In genomic region chr13:80307401-80307987, GRCh38 we compare ENCODE assay signal across 26 cellular contexts. TPM values are rescaled to one million over a fixed set of nuclear protein-coding genes. Genes with fewer than 3 reads are reported as not detected.
A peak's percentile ranks its signal among the peaks of the same experiment; 100 is the strongest.
DNase-seq lines count a peak whose midpoint lies in the region; TF ChIP-seq lines count a peak whose summit lies in the region.
"Had no signal": no experiment of that assay in that cellular context is flagged by ENCODE, and none has a peak within 500 bp of the region (broad histone marks: within the 10 kb centered on the region; RNA-seq: fewer than 3 reads in every experiment).

No MANE protein-coding gene starts in this region.

- TF ChIP-seq EP300 in SK-N-SH (IDR thresholded peaks at IDR 0.05; ENCODE audit: borderline replicate concordance in 1 of 2, low read depth in 1 of 2, low read length in 1 of 2): no peak

- no peak for TF ChIP-seq CTCF in SK-N-SH (IDR thresholded peaks at IDR 0.05)

- no peak overlapping the region for H3K27ac Mint-ChIP-seq in activated CD4-positive, alpha-beta T cell treated with anti-CD3 and anti-CD28 coated beads, Interleukin-2, amount 10 ng/mL, durations not matched to agents 24 days and 14 days
- H3K27ac Mint-ChIP-seq in activated CD4-positive, alpha-beta T cell treated with anti-CD3 and anti-CD28 coated beads, Interleukin-2, amount 10 ng/mL, durations not matched to agents 7 days and 5 days: no peak overlapping the region
- H3K27ac Mint-ChIP-seq: activated T-cell treated with anti-CD3 and anti-CD28 coated beads, Interleukin-2, amount 50 U/mL, for 72 hours; HFFc6; stimulated activated naive B cell treated with anti-CD40 and anti-IgM and Interleukin-4, amounts not matched to agents 10 μg/mL and 1 μg/mL and 100 μg/mL, for 72 hours; T-cell had no signal

- H4K8ac ChIP-seq in mesenchymal stem cell (ENCODE audit: low read length): no peak overlapping the region

- peaks cover 8% of the 10 kb centered on the region for H3F3A ChIP-seq in SK-N-SH (replicated peaks; ENCODE audit: insufficient read depth)

- H3K9ac ChIP-seq in SK-N-SH (no peak overlapping the region), mesenchymal stem cell (ENCODE audit: low read length) (peak overlapping the region; percentile 81), stomach smooth muscle (ENCODE audit: low read length in 2 of 2) (peak overlapping the region; percentile 27 to 58)

- no peaks in the 10 kb centered on the region for H3K27me3 Mint-ChIP-seq in activated CD4-positive, alpha-beta T cell treated with anti-CD3 and anti-CD28 coated beads, Interleukin-2, amount 10 ng/mL, durations not matched to agents 24 days and 14 days
- no peaks in the 10 kb centered on the region for H3K27me3 Mint-ChIP-seq in activated CD4-positive, alpha-beta T cell treated with anti-CD3 and anti-CD28 coated beads, Interleukin-2, amount 10 ng/mL, durations not matched to agents 7 days and 5 days
- H3K27me3 Mint-ChIP-seq: central memory CD8-positive, alpha-beta T cell; stimulated activated naive B cell treated with anti-CD40 and anti-IgM and Interleukin-4, amounts not matched to agents 10 μg/mL and 1 μg/mL and 100 μg/mL, for 72 hours; T-cell had no signal

- peak; percentile 42 for DNase-seq in activated CD4-positive, alpha-beta T cell treated with anti-CD3 and anti-CD28 coated beads, Interleukin-2, amount 10 ng/mL, durations not matched to agents 24 days and 14 days
- DNase-seq in activated CD4-positive, alpha-beta T cell treated with anti-CD3 and anti-CD28 coated beads, Interleukin-2, amount 10 ng/mL, durations not matched to agents 7 days and 5 days: no peak
- DNase-seq in SK-N-SH (no peak), mesenchymal stem cell (no peak), NCI-H2227 (lab: John Stamatoyannopoulos, UW; ENCODE audit: unreplicated experiment) (no peak), inferior parietal cortex (ENCODE audit: extremely low spot score) (no peak)
- no peak for DNase-seq in stimulated activated CD4-positive, alpha-beta T cell treated with anti-CD3 and anti-CD28 coated beads, Interleukin-2, amount 100 ng/mL, for 24 hours
- DNase-seq: activated naive CD4-positive, alpha-beta T cell treated with anti-CD3 and anti-CD28 coated beads, Interleukin-2, amount 50 U/mL, for 16 hours; activated T-cell treated with anti-CD3 and anti-CD28 coated beads, Interleukin-2, amount 50 U/mL, for 72 hours; DMS79; HFFc6; KBM-7; left colon; midbrain; NCI-H187; NCI-H2227 treated with DMSO at 0.1 percent for 48 hours; SHP77 treated with DMSO at 0.1 percent for 48 hours; small intestine; stimulated activated CD4-positive, alpha-beta T cell treated with anti-CD3 and anti-CD28 coated beads, Interleukin-2, amount 100 ng/mL, for 48 hours; stimulated activated naive B cell treated with anti-CD40 and anti-IgM and Interleukin-4, amounts not matched to agents 10 μg/mL and 1 μg/mL and 100 μg/mL, for 72 hours; T-cell; thyroid gland had no signal

- H3K4me3 ChIP-seq in SK-N-SH (ENCODE audit: low read depth in 2 of 2, low read length in 1 of 2) (no peak overlapping the region), mesenchymal stem cell (ENCODE audit: insufficient read depth in 1 of 2, low read depth in 1 of 2, low read length in 2 of 2) (peak overlapping the region in 1 of 2 experiments; percentile 61), stomach smooth muscle (ENCODE audit: low read length in 2 of 2) (peak overlapping the region; percentile 50 to 55)
- H3K4me3 ChIP-seq: thyroid gland had no signal

- H4K20me1 ChIP-seq in SK-N-SH (ENCODE audit: insufficient read depth): no peaks in the 10 kb centered on the region

- H3K27me3 ChIP-seq in SK-N-SH (ENCODE audit: insufficient read depth): no peaks in the 10 kb centered on the region
- no peaks in the 10 kb centered on the region for H3K27me3 ChIP-seq in mesenchymal stem cell (ENCODE audit: control insufficient read depth in 1 of 2, insufficient read depth in 1 of 2, low read length in 2 of 2)
- H3K27me3 ChIP-seq in stomach smooth muscle (ENCODE audit: control insufficient read depth in 1 of 2, insufficient read depth in 2 of 2, low read length in 2 of 2): no peaks in the 10 kb centered on the region
- H3K27me3 ChIP-seq: ascending aorta, thyroid gland had no signal

- no peak overlapping the region for H2BK120ac ChIP-seq in mesenchymal stem cell (ENCODE audit: low read depth, low read length)

- no peak overlapping the region for H3K4ac ChIP-seq in mesenchymal stem cell (ENCODE audit: low read depth in 1 of 2, low read length in 2 of 2)

- no peak overlapping the region for H3K4me3 Mint-ChIP-seq in activated CD4-positive, alpha-beta T cell treated with anti-CD3 and anti-CD28 coated beads, Interleukin-2, amount 10 ng/mL, durations not matched to agents 24 days and 14 days
- no peak overlapping the region for H3K4me3 Mint-ChIP-seq in activated CD4-positive, alpha-beta T cell treated with anti-CD3 and anti-CD28 coated beads, Interleukin-2, amount 10 ng/mL, durations not matched to agents 7 days and 5 days
- H3K4me3 Mint-ChIP-seq: activated T-cell treated with anti-CD3 and anti-CD28 coated beads, Interleukin-2, amount 50 U/mL, for 72 hours; central memory CD8-positive, alpha-beta T cell; HFFc6; stimulated activated naive B cell treated with anti-CD40 and anti-IgM and Interleukin-4, amounts not matched to agents 10 μg/mL and 1 μg/mL and 100 μg/mL, for 72 hours; T-cell had no signal

- POLR2A ChIA-PET in activated CD4-positive, alpha-beta T cell treated with anti-CD3 and anti-CD28 coated beads, Interleukin-2, amount 10 ng/mL, durations not matched to agents 7 days and 5 days (lab: Charles Lee): no interaction called here
- POLR2A ChIA-PET in SK-N-SH (lab: Yijun Ruan, JAX): no interaction called here

- H2BK12ac ChIP-seq in mesenchymal stem cell (ENCODE audit: low read length in 2 of 2): no peak overlapping the region

- intact Hi-C loops in activated CD4-positive, alpha-beta T cell treated with anti-CD3 and anti-CD28 coated beads, Interleukin-2, amount 10 ng/mL, durations not matched to agents 24 days and 14 days (cut with micrococcal nuclease): no loop called here

- CTCF ChIA-PET in activated CD4-positive, alpha-beta T cell treated with anti-CD3 and anti-CD28 coated beads, Interleukin-2, amount 10 ng/mL, durations not matched to agents 7 days and 5 days (lab: Charles Lee): no interaction called here
- CTCF ChIA-PET in SK-N-SH (lab: Yijun Ruan, JAX): no interaction called here

- 0 out of 4 replicates have a peak overlapping the region, but pooled peaks of 1 of the 2 experiments have one; percentile 56 for H3K27ac ChIP-seq in SK-N-SH (ENCODE audit: low read depth in 2 of 2, low read length in 1 of 2)
- no peak overlapping the region for H3K27ac ChIP-seq in mesenchymal stem cell (ENCODE audit: low read length, poor library complexity, severe bottlenecking)
- H3K27ac ChIP-seq in stomach smooth muscle (ENCODE audit: low read length): no peak overlapping the region
- H3K27ac ChIP-seq: 22Rv1, ascending aorta had no signal

- no peaks in the 10 kb centered on the region for H3K9me3 ChIP-seq in SK-N-SH
- H3K9me3 ChIP-seq in mesenchymal stem cell (ENCODE audit: control insufficient read depth, low read length): no peaks in the 10 kb centered on the region
- no peaks in the 10 kb centered on the region for H3K9me3 ChIP-seq in stomach smooth muscle (ENCODE audit: control insufficient read depth in 2 of 2, low read length in 2 of 2)
- H3K9me3 ChIP-seq: ascending aorta, thyroid gland had no signal

- no peak overlapping the region for H3K18ac ChIP-seq in mesenchymal stem cell (ENCODE audit: low read depth in 1 of 2, low read length in 2 of 2)

- H2BK5ac ChIP-seq in mesenchymal stem cell (ENCODE audit: low read depth, low read length, poor library complexity, severe bottlenecking): no peak overlapping the region

- no peak overlapping the region for H3K4me2 ChIP-seq in SK-N-SH
- no peak overlapping the region for H3K4me2 ChIP-seq in mesenchymal stem cell (ENCODE audit: low read length, poor library complexity, severe bottlenecking)

- no peaks in the 10 kb centered on the region for H3K9me2 ChIP-seq in SK-N-SH

- H3K79me1 ChIP-seq in mesenchymal stem cell (replicated peaks; ENCODE audit: low read length, poor library complexity, severe bottlenecking): no peaks in the 10 kb centered on the region

- H2BK15ac ChIP-seq in mesenchymal stem cell (ENCODE audit: low read depth, poor library complexity, severe bottlenecking): no peak overlapping the region

- H2AFZ ChIP-seq in SK-N-SH (ENCODE audit: low read depth) (peak overlapping the region; percentile 5; the same call in 1 of the 2 replicates), mesenchymal stem cell (ENCODE audit: low read depth, low read length) (no peak overlapping the region)

- H3K14ac ChIP-seq in mesenchymal stem cell (ENCODE audit: low read length in 2 of 2): no peak overlapping the region

- H3K4me1 Mint-ChIP-seq in activated CD4-positive, alpha-beta T cell treated with anti-CD3 and anti-CD28 coated beads, Interleukin-2, amount 10 ng/mL, durations not matched to agents 24 days and 14 days: no peaks in the 10 kb centered on the region
- no peaks in the 10 kb centered on the region for H3K4me1 Mint-ChIP-seq in activated CD4-positive, alpha-beta T cell treated with anti-CD3 and anti-CD28 coated beads, Interleukin-2, amount 10 ng/mL, durations not matched to agents 7 days and 5 days
- H3K4me1 Mint-ChIP-seq: central memory CD8-positive, alpha-beta T cell; T-cell had no signal

- 82% methylated on average over 9 of the region's 9 CpGs for WGBS in SK-N-SH (ENCODE audit: low lambda C conversion rate)
- 81% methylated on average over 6 of the region's 9 CpGs for WGBS in mesenchymal stem cell

- H3K9me3 Mint-ChIP-seq in activated CD4-positive, alpha-beta T cell treated with anti-CD3 and anti-CD28 coated beads, Interleukin-2, amount 10 ng/mL, durations not matched to agents 24 days and 14 days: no peaks in the 10 kb centered on the region
- no peaks in the 10 kb centered on the region for H3K9me3 Mint-ChIP-seq in activated CD4-positive, alpha-beta T cell treated with anti-CD3 and anti-CD28 coated beads, Interleukin-2, amount 10 ng/mL, durations not matched to agents 7 days and 5 days
- H3K9me3 Mint-ChIP-seq: activated T-cell treated with anti-CD3 and anti-CD28 coated beads, Interleukin-2, amount 50 U/mL, for 72 hours; HFFc6; stimulated activated naive B cell treated with anti-CD40 and anti-IgM and Interleukin-4, amounts not matched to agents 10 μg/mL and 1 μg/mL and 100 μg/mL, for 72 hours; T-cell had no signal

- no peak for TF ChIP-seq RAD21 in SK-N-SH (IDR thresholded peaks at IDR 0.05; ENCODE audit: low read length)

- no peaks in the 10 kb centered on the region for H3K79me2 ChIP-seq in SK-N-SH (ENCODE audit: insufficient read depth)

- no peak overlapping the region for H2AK5ac ChIP-seq in mesenchymal stem cell (ENCODE audit: low read length, severe bottlenecking)

- H4K91ac ChIP-seq in mesenchymal stem cell (ENCODE audit: low read length): no peak overlapping the region

- H3K36me3 Mint-ChIP-seq in activated CD4-positive, alpha-beta T cell treated with anti-CD3 and anti-CD28 coated beads, Interleukin-2, amount 10 ng/mL, durations not matched to agents 24 days and 14 days (ENCODE audit: low read depth): no peaks in the 10 kb centered on the region
- no peaks in the 10 kb centered on the region for H3K36me3 Mint-ChIP-seq in activated CD4-positive, alpha-beta T cell treated with anti-CD3 and anti-CD28 coated beads, Interleukin-2, amount 10 ng/mL, durations not matched to agents 7 days and 5 days (ENCODE audit: low read depth)
- H3K36me3 Mint-ChIP-seq: stimulated activated naive B cell treated with anti-CD40 and anti-IgM and Interleukin-4, amounts not matched to agents 10 μg/mL and 1 μg/mL and 100 μg/mL, for 72 hours; T-cell had no signal

- no peak overlapping the region for H3K23ac ChIP-seq in mesenchymal stem cell (ENCODE audit: low read length in 2 of 2)

- H3K4me1 ChIP-seq in SK-N-SH (ENCODE audit: control insufficient read depth in 1 of 2, insufficient read depth in 2 of 2, low read depth in 1 of 2, low read length in 1 of 2): peaks cover 0 to 16% of the 10 kb centered on the region in 2 experiments; a peak in 1 of 4 replicates
- H3K4me1 ChIP-seq in mesenchymal stem cell (ENCODE audit: control insufficient read depth, insufficient read depth, low read depth, low read length): no peaks in the 10 kb centered on the region
- H3K4me1 ChIP-seq in stomach smooth muscle (ENCODE audit: control insufficient read depth, insufficient read depth, low read length): no peaks in the 10 kb centered on the region

- no peaks in the 10 kb centered on the region for H3K36me3 ChIP-seq in SK-N-SH (replicated peaks in 1 of 2; ENCODE audit: control insufficient read depth in 1 of 2, insufficient read depth in 2 of 2, low read length in 1 of 2)
- no peaks in the 10 kb centered on the region for H3K36me3 ChIP-seq in mesenchymal stem cell (ENCODE audit: control insufficient read depth in 1 of 2, insufficient read depth in 2 of 2, low read depth in 1 of 2, low read length in 2 of 2)
- H3K36me3 ChIP-seq in stomach smooth muscle (ENCODE audit: control insufficient read depth in 2 of 2, insufficient read depth in 2 of 2, low read length in 2 of 2): no peaks in the 10 kb centered on the region
- H3K36me3 ChIP-seq: ascending aorta, thyroid gland had no signal

RNA-seq across cellular contexts. Expression of gene SPRY2, which starts 33.4 kb away (rescaled TPM):
- 0.21 TPM in 1 of 2 replicates, not detected in the other for total RNA-seq in activated CD4-positive, alpha-beta T cell treated with anti-CD3 and anti-CD28 coated beads, Interleukin-2, amount 10 ng/mL, durations not matched to agents 24 days and 14 days
- total RNA-seq in activated CD4-positive, alpha-beta T cell treated with anti-CD3 and anti-CD28 coated beads, Interleukin-2, amount 10 ng/mL, durations not matched to agents 7 days and 5 days: not detected
- 115 and 122 TPM in 2 replicates for polyA plus RNA-seq in SK-N-SH (2012; rRNA removed)
- polyA plus RNA-seq in SK-N-SH (2012; cell fraction: cytosol; rRNA removed): 117 and 141 TPM in 2 replicates
- 55.4 and 69.3 TPM in 2 replicates for polyA plus RNA-seq in SK-N-SH (2012; cell fraction: nucleus; rRNA removed)
- polyA plus RNA-seq in mesenchymal stem cell (2013, experiment 1 of 2): 38.9 TPM
- polyA plus RNA-seq in mesenchymal stem cell (2013, experiment 2 of 2): 38.8 TPM

Comparison
In these comparisons a context has a peak if more than half of its experiments do, and no peak if none do; other contexts are left out.
1. H3K4me3 ChIP-seq: peak in stomach smooth muscle (2 of 2); none in SK-N-SH (0 of 2).